Comparison of ENCODE assay signal across 36 cellular contexts in genomic region chr9:101592788-101593187, GRCh38. TPM values are rescaled to one million over a fixed set of nuclear protein-coding genes. Genes with fewer than 3 reads are reported as not detected.
"Had no signal": no experiment of that assay in that cellular context is flagged by ENCODE, and none has a peak within 500 bp of the region (broad histone marks: within the 10 kb centered on the region; RNA-seq: fewer than 3 reads in every experiment).

No MANE protein-coding gene starts in this region.

- H3K9me3 ChIP-seq: Peyer's patch had no signal

- H3K9me3 Mint-ChIP-seq: activated B cell treated with CpG ODN at 0.5 μM for 24 hours; activated CD8-positive, alpha-beta T cell treated with anti-CD3 and anti-CD28 coated beads for 36 hours; activated naive CD8-positive, alpha-beta T cell treated with anti-CD3 and anti-CD28 coated beads for 36 hours; activated T-cell treated with anti-CD3 and anti-CD28 coated beads, Interleukin-2, amount 50 U/mL, for 72 hours; activated T-helper 17 cell treated with anti-CD3 and anti-CD28 coated beads, Interleukin-2, amount 50 U/mL, for 72 hours; central memory CD8-positive, alpha-beta T cell had no signal

- DNase-seq: activated B cell treated with CpG ODN at 0.5 μM for 24 hours; activated CD4-positive, alpha-beta T cell treated with anti-CD3 and anti-CD28 coated beads for 4 hours; activated CD4-positive, CD25-positive, alpha-beta regulatory T cell treated with anti-CD3 and anti-CD28 coated beads, Interleukin-2, amount 50 U/mL, for 72 hours; activated CD8-positive, alpha-beta T cell treated with anti-CD3 and anti-CD28 coated beads for 36 hours; activated effector memory CD4-positive, alpha-beta T cell treated with anti-CD3 and anti-CD28 coated beads, Interleukin-2, amount 50 U/mL, for 16 hours; activated naive CD4-positive, alpha-beta T cell; activated naive CD4-positive, alpha-beta T cell treated with anti-CD3 and anti-CD28 coated beads, Interleukin-2, amount 50 U/mL, for 16 hours; activated naive CD8-positive, alpha-beta T cell treated with anti-CD3 and anti-CD28 coated beads for 36 hours; activated T-cell treated with anti-CD3 and anti-CD28 coated beads, Interleukin-2, amount 50 U/mL, for 1 hour; activated T-cell treated with anti-CD3 and anti-CD28 coated beads, Interleukin-2, amount 50 U/mL, for 72 hours; amniotic stem cell; aorta; brain microvascular endothelial cell; NCI-H1092 treated with DMSO at 0.1 percent for 48 hours; NCI-H1417 treated with DMSO at 0.1 percent for 48 hours; NCI-H1930; NCI-H2081 treated with DMSO at 0.1 percent for 48 hours; NCI-H345; NCI-H524 treated with DMSO at 0.1 percent for 48 hours; PC-3; Peyer's patch; RPMI8226; SIG-M5; SW 1271; T-helper 1 cell; T-helper 2 cell; T-helper 9 cell had no signal

- H3K4me1 ChIP-seq: Peyer's patch had no signal

- H3K27me3 ChIP-seq: brain microvascular endothelial cell, cardiac muscle cell, Peyer's patch had no signal

- H3K4me3 ChIP-seq: cardiac muscle cell, Peyer's patch had no signal

- H3K27ac ChIP-seq: brain microvascular endothelial cell, cardiac muscle cell, KMS-11, Peyer's patch, VCaP had no signal

- H3K36me3 Mint-ChIP-seq: activated naive CD8-positive, alpha-beta T cell treated with anti-CD3 and anti-CD28 coated beads for 36 hours had no signal

- H3K4me1 Mint-ChIP-seq: activated B cell treated with CpG ODN at 0.5 μM for 24 hours; activated naive CD8-positive, alpha-beta T cell treated with anti-CD3 and anti-CD28 coated beads for 36 hours; activated T-helper 17 cell treated with anti-CD3 and anti-CD28 coated beads, Interleukin-2, amount 50 U/mL, for 72 hours; central memory CD8-positive, alpha-beta T cell had no signal

- H3K36me3 ChIP-seq: brain microvascular endothelial cell, cardiac muscle cell, Peyer's patch had no signal

- H3K27me3 Mint-ChIP-seq: activated CD8-positive, alpha-beta T cell treated with anti-CD3 and anti-CD28 coated beads for 36 hours had no signal

- H3K4me2 ChIP-seq: KMS-11 had no signal

- H3K4me3 Mint-ChIP-seq: activated B cell treated with CpG ODN at 0.5 μM for 24 hours; activated CD8-positive, alpha-beta T cell treated with anti-CD3 and anti-CD28 coated beads for 36 hours; activated naive CD8-positive, alpha-beta T cell treated with anti-CD3 and anti-CD28 coated beads for 36 hours; activated T-cell treated with anti-CD3 and anti-CD28 coated beads, Interleukin-2, amount 50 U/mL, for 72 hours; activated T-helper 17 cell treated with anti-CD3 and anti-CD28 coated beads, Interleukin-2, amount 50 U/mL, for 72 hours; central memory CD8-positive, alpha-beta T cell had no signal

- H3K27ac Mint-ChIP-seq: activated B cell treated with CpG ODN at 0.5 μM for 24 hours; activated CD8-positive, alpha-beta T cell treated with anti-CD3 and anti-CD28 coated beads for 36 hours; activated naive CD8-positive, alpha-beta T cell treated with anti-CD3 and anti-CD28 coated beads for 36 hours; activated T-cell treated with anti-CD3 and anti-CD28 coated beads, Interleukin-2, amount 50 U/mL, for 72 hours; activated T-helper 17 cell treated with anti-CD3 and anti-CD28 coated beads, Interleukin-2, amount 50 U/mL, for 72 hours had no signal

- H3K9ac ChIP-seq: KMS-11 had no signal

RNA-seq across cellular contexts. Expression of gene PPP3R2, which starts 2.0 kb away (rescaled TPM):
- total RNA-seq: activated B cell treated with CpG ODN at 0.5 μM for 24 hours; activated CD8-positive, alpha-beta memory T cell treated with anti-CD3 and anti-CD28 coated beads for 36 hours; activated CD8-positive, alpha-beta T cell treated with anti-CD3 and anti-CD28 coated beads for 36 hours; activated naive CD8-positive, alpha-beta T cell treated with anti-CD3 and anti-CD28 coated beads for 36 hours; activated T-cell treated with anti-CD3 and anti-CD28 coated beads, Interleukin-2, amount 50 U/mL, for 72 hours; activated T-helper 17 cell treated with anti-CD3 and anti-CD28 coated beads, Interleukin-2, amount 50 U/mL, for 72 hours; aorta; cardiac muscle cell; LHCN-M2; NCI-H460; PC-3; Peyer's patch; SK-MEL-5 had no signal
- polyA plus RNA-seq: aorta, cardiac muscle cell had no signal
